ENCODE assay signal across 12 cellular contexts in the genomic region with DNA sequence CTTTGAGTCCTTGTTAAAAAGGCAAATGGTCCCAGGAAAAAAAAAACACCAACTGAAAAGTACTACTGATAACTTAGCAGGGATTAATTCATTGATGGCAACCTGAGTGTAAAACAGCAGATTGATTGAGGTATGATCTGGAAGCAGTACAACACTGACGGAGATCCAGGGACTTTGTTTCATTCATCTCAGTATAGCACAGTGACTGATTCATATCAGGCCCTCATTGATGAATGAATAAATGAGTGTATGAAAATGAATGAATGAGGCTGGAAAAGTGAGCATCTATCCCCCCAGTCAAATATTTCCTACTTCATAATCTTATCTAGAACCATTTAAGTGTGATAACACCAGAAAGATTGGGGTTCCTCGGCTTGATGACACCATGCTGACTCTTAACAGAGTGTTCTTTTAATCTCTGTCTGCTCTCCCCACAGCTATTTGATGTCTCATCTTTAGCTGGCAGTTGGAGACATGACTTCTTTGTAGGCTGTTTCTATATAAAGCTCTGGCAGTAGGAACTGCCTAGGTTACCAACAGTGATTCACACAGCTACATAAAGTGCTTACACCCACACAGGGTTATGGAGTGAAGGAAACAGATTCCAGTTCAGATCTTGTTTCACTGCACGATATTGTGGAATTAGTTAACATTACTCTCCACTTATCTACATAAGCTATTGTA. TPM values are rescaled to one million over a fixed set of nuclear protein-coding genes. Genes with fewer than 3 reads are reported as not detected.
DNase-seq lines count a peak whose midpoint lies in the region; ATAC-seq, FAIRE-seq and TF ChIP-seq lines count a peak whose summit lies in the region.
"Had no signal": no experiment of that assay in that cellular context is flagged by ENCODE, and none has a peak within 500 bp of the region (broad histone marks: within the 10 kb centered on the region; RNA-seq: fewer than 3 reads in every experiment).

No MANE protein-coding gene starts in this region.

- 23 to 25% methylated on average over 3 of the region's 3 CpGs for WGBS in heart right ventricle, 2 donors
- 79% methylated on average over 3 of the region's 3 CpGs for WGBS in sigmoid colon, 2 donors

- ATAC-seq in Right ventricle myocardium superior (ENCODE audit: poor library complexity) (peak; percentile 66), heart right ventricle (peak in 6 of 8 donors; percentile 40 to 91 (median 79)), HG03432 (IDR thresholded peaks at IDR 0.05; ENCODE audit: unreplicated experiment) (no peak)

- H3K36me3 ChIP-seq in right atrium auricular region = no peaks in the 10 kb centered on the region
- no peaks in the 10 kb centered on the region for H3K36me3 ChIP-seq in heart right ventricle
- H3K36me3 ChIP-seq in sigmoid colon = no peaks in the 10 kb centered on the region
- H3K36me3 ChIP-seq: stomach had no signal

- no peak overlapping the region for H3K4me3 ChIP-seq in right atrium auricular region
- no peak overlapping the region for H3K4me3 ChIP-seq in heart right ventricle
- no peak overlapping the region for H3K4me3 ChIP-seq in sigmoid colon
- H3K4me3 ChIP-seq: stomach had no signal

- TF ChIP-seq EP300 in sigmoid colon (IDR thresholded peaks at IDR 0.05) = no peak

- no peak for TF ChIP-seq CTCF in right atrium auricular region (IDR thresholded peaks at IDR 0.05)
- TF ChIP-seq CTCF in heart right ventricle (IDR thresholded peaks at IDR 0.05) = no peak
- TF ChIP-seq CTCF in sigmoid colon (IDR thresholded peaks at IDR 0.05) = no peak

- H3K9me3 ChIP-seq in right atrium auricular region (no peaks in the 10 kb centered on the region), heart right ventricle (no peaks in the 10 kb centered on the region), sigmoid colon (no peaks in the 10 kb centered on the region)
- H3K9me3 ChIP-seq: stomach had no signal

- no peaks in the 10 kb centered on the region for H3K27me3 ChIP-seq in right atrium auricular region
- peaks cover 0 to 46% (median 0%) of the 10 kb centered on the region in 7 donors for H3K27me3 ChIP-seq in heart right ventricle
- H3K27me3 ChIP-seq in sigmoid colon = no peaks in the 10 kb centered on the region
- H3K27me3 ChIP-seq: stomach had no signal

- DNase-seq in Right ventricle myocardium superior (no peak), right atrium auricular region (ENCODE audit: low spot score) (no peak), SW 1271 (lab: John Stamatoyannopoulos, UW) (peak; percentile 9 to 49), heart right ventricle (no peak), urothelium cell line (ENCODE audit: low spot score) (peak; percentile 16), NCI-H1436 treated with DMSO at 0.1 percent for 48 hours (lab: John Stamatoyannopoulos, UW) (no peak), sigmoid colon (no peak)
- DNase-seq: Calu3, cortex of kidney, KG1, stomach had no signal

- no peak for FAIRE-seq in urothelium cell line (lab: Jason Lieb, UNC)

- intact Hi-C loops in Right ventricle myocardium superior (cut with DNase I) (no loop called here), heart right ventricle (cut with DNase I) (no loop called here), sigmoid colon (cut with DNase I) (no loop called here)

- H3K4me1 ChIP-seq in right atrium auricular region (no peaks in the 10 kb centered on the region), heart right ventricle (no peaks in the 10 kb centered on the region), sigmoid colon (no peaks in the 10 kb centered on the region)
- H3K4me1 ChIP-seq: stomach had no signal

- H3K27ac ChIP-seq in right atrium auricular region (peak overlapping the region in 1 of 2 donors; percentile 42), heart right ventricle (peak overlapping the region in 1 of 10 donors; percentile 19), sigmoid colon (no peak overlapping the region)
- H3K27ac ChIP-seq: stomach had no signal

- TF ChIP-seq POLR2A in sigmoid colon (IDR thresholded peaks at IDR 0.05) = no peak

RNA-seq across cellular contexts. Expression of gene RNF128, which starts 18.6 kb away (rescaled TPM):
- 0.13 TPM for total RNA-seq in Right ventricle myocardium superior
- total RNA-seq in right atrium auricular region = under 1 TPM; 0.55 to 0.78 TPM
- total RNA-seq in heart right ventricle = under 1 TPM in 8 of 10 donors, not detected in 2; 0.08 to 0.57 (median 0.27) TPM
- polyA plus RNA-seq in heart right ventricle = under 1 TPM in 1 of 2 donors, not detected in 1; 0.01 TPM
- under 1 TPM in 1 of 4 donors, not detected in 3; 0.36 TPM for total RNA-seq in sigmoid colon
- polyA plus RNA-seq in sigmoid colon = 10 to 100 TPM in 1 of 3 donors, 1 to 10 TPM in 2; 4.4 to 10.5 (median 4.8) TPM

Comparison
In these comparisons a context has a peak if more than half of its experiments do, and no peak if none do; other contexts are left out.
1. DNase-seq: peak in SW 1271 (2 of 2) and urothelium cell line (single experiment); none in Right ventricle myocardium superior (single experiment), right atrium auricular region (single experiment), heart right ventricle (0 of 2), NCI-H1436 treated with DMSO at 0.1 percent for 48 hours (single experiment) and sigmoid colon (single experiment).